15 cellular contexts compared by ENCODE assay signal in the genomic region with DNA sequence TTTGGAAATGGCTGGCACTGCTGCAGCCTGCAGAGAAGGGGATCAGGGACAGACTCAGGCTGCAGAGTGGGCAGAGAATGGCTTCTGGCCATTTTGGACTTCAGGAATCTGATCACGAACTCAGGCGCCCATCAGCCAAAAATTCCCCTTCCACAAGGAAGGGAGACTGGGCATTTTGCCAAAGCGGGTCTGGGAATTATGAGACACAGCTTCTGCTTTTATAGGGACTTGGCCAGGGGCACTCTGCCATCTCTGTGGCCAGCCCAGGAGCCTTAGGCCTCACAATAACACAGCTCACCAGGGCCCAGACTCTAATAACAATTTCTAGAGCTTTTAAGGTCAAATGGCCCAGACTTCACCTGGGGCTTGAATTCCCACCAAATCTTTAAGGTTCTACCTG.
DNase-seq lines count a peak whose midpoint lies in the region; ATAC-seq and TF ChIP-seq lines count a peak whose summit lies in the region.
"Had no signal": no experiment of that assay in that cellular context is flagged by ENCODE, and none has a peak within 500 bp of the region (broad histone marks: within the 10 kb centered on the region; RNA-seq: fewer than 3 reads in every experiment).

No MANE protein-coding gene starts in this region.

- H3K27ac ChIP-seq in substantia nigra (ENCODE audit: low read depth, low read length, poor library complexity, severe bottlenecking) = no peak overlapping the region
- H3K27ac ChIP-seq: body of pancreas had no signal

- H3K4me1 Mint-ChIP-seq in WTC11 = no peaks in the 10 kb centered on the region

- H3K36me3 Mint-ChIP-seq in WTC11 = no peaks in the 10 kb centered on the region

- peak; percentile 36 for DNase-seq in NCI-H748 (lab: John Stamatoyannopoulos, UW; ENCODE audit: unreplicated experiment)
- no peak for DNase-seq in NCI-H748 treated with DMSO at 0.1 percent for 48 hours (lab: John Stamatoyannopoulos, UW)
- DNase-seq in NCI-H446 (lab: John Stamatoyannopoulos, UW) = peak; percentile 54 to 79
- DNase-seq in fibroblast of mammary gland (ENCODE audit: low read depth) = peak; percentile 33
- peak in 33 of 49 donors; percentile 3 to 66 (median 26) for DNase-seq in substantia nigra (lab: John Stamatoyannopoulos, UW)
- no peak for DNase-seq in WTC11 (ENCODE audit: low spot score)
- DNase-seq in KBM-7 = no peak
- DNase-seq: activated gamma-delta T cell; NCI-H345; PC-3; stimulated activated CD4-positive, alpha-beta T cell treated with anti-CD3 and anti-CD28 coated beads, Interleukin-2, amount 100 ng/mL, for 24 hours had no signal

- POLR2A ChIA-PET in WTC11 (lab: Charles Lee) = no interaction called here

- ATAC-seq in WTC11 = no peak
- no peak for ATAC-seq in GM21390 (IDR thresholded peaks at IDR 0.05; ENCODE audit: unreplicated experiment)
- ATAC-seq: body of pancreas, PC-3 had no signal

- 0 out of 2 replicates have a peak, but pooled peaks cover 3% of the 10 kb centered on the region for H3K9me3 Mint-ChIP-seq in WTC11
- H3K9me3 Mint-ChIP-seq: nephron had no signal

- H3K27me3 Mint-ChIP-seq in WTC11 (ENCODE audit: low read depth) = peaks cover 6% of the 10 kb centered on the region; the same call in 1 of the 2 replicates

- no peak overlapping the region for H3K4me3 ChIP-seq in fibroblast of mammary gland (ENCODE audit: control insufficient read depth, low read depth, low read length)
- H3K4me3 ChIP-seq: body of pancreas, lung had no signal

- TF ChIP-seq CTCF in fibroblast of mammary gland (conservative IDR thresholded peaks at IDR 0.05; ENCODE audit: control insufficient read depth, insufficient read depth, low read depth, low read length) (no peak), WTC11 (IDR thresholded peaks at IDR 0.05) (no peak)

- in situ Hi-C loops in KBM-7 (cut with MboI; ENCODE audit: low pct_unique_long_range_greater_than_20kb, low sequenced_read_pairs) = no loop called here

- H3K27ac Mint-ChIP-seq in WTC11 = no peak overlapping the region
- H3K27ac Mint-ChIP-seq: nephron had no signal

- no peak overlapping the region for H3K4me3 Mint-ChIP-seq in WTC11
- H3K4me3 Mint-ChIP-seq: nephron had no signal

- CTCF ChIA-PET in WTC11 (lab: Charles Lee) = interaction anchor here (0.6 to 1.9 kb wide), 4 partner anchors 28 to 220 kb away, joined by 3 to 10 read pairs (median 6); no protein-coding TSS in a partner anchor

TF ChIP-seq in WTC11, 78 proteins besides CTCF, POLR2A, EP300 and RAD21:
- TF ChIP-seq, protein P1, sequence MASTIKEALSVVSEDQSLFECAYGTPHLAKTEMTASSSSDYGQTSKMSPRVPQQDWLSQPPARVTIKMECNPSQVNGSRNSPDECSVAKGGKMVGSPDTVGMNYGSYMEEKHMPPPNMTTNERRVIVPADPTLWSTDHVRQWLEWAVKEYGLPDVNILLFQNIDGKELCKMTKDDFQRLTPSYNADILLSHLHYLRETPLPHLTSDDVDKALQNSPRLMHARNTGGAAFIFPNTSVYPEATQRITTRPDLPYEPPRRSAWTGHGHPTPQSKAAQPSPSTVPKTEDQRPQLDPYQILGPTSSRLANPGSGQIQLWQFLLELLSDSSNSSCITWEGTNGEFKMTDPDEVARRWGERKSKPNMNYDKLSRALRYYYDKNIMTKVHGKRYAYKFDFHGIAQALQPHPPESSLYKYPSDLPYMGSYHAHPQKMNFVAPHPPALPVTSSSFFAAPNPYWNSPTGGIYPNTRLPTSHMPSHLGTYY (CRISPR knock-in tag; IDR thresholded peaks at IDR 0.05) = no peak
- no peak for TF ChIP-seq ZNF263 (CRISPR knock-in tag; IDR thresholded peaks at IDR 0.05; ENCODE audit: low read depth)
- TF ChIP-seq, protein P2, sequence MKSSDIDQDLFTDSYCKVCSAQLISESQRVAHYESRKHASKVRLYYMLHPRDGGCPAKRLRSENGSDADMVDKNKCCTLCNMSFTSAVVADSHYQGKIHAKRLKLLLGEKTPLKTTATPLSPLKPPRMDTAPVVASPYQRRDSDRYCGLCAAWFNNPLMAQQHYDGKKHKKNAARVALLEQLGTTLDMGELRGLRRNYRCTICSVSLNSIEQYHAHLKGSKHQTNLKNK (CRISPR knock-in tag; IDR thresholded peaks at IDR 0.05) = no peak
- TF ChIP-seq ZBTB21 (CRISPR knock-in tag; IDR thresholded peaks at IDR 0.05; ENCODE audit: borderline replicate concordance) = no peak
- no peak for TF ChIP-seq ATF1 (CRISPR knock-in tag; IDR thresholded peaks at IDR 0.05)
- TF ChIP-seq ZNF317 (CRISPR knock-in tag; IDR thresholded peaks at IDR 0.05; ENCODE audit: borderline replicate concordance, low read depth) = no peak

Comparison
In these comparisons a context has a peak if more than half of its experiments do, and no peak if none do; other contexts are left out.
1. DNase-seq: peak in NCI-H748 (single experiment), NCI-H446 (2 of 2), fibroblast of mammary gland (single experiment) and substantia nigra (33 of 49); none in NCI-H748 treated with DMSO at 0.1 percent for 48 hours (single experiment), WTC11 (single experiment) and KBM-7 (single experiment).